ENCODE assay signal across 8 cellular contexts in genomic region chr14:71720978-71721624, GRCh38.
A peak's percentile ranks its signal among the peaks of the same experiment; 100 is the strongest.
DNase-seq lines count a peak whose midpoint lies in the region; ATAC-seq, FAIRE-seq and TF ChIP-seq lines count a peak whose summit lies in the region.

No MANE protein-coding gene starts in this region.

- peaks cover 6% of the 10 kb centered on the region for H3K36me3 ChIP-seq in bronchial epithelial cell (ENCODE audit: control insufficient read depth, insufficient read depth, low read length)

- peak; percentile 13 for DNase-seq in COLO668 (lab: John Stamatoyannopoulos, UW; ENCODE audit: unreplicated experiment)
- DNase-seq in GM20000 (ENCODE audit: low spot score): peak; percentile 18
- peak; percentile 40 for DNase-seq in NCI-H82 treated with DMSO at 0.1 percent for 48 hours (lab: John Stamatoyannopoulos, UW; ENCODE audit: unreplicated experiment)
- DNase-seq in bronchial epithelial cell (ENCODE audit: low read depth): peak; percentile 95
- no peak for DNase-seq in occipital lobe (lab: John Stamatoyannopoulos, UW)
- no peak for DNase-seq in retina

- H3K27me3 ChIP-seq in bronchial epithelial cell (ENCODE audit: control insufficient read depth, insufficient read depth, low read length): no peaks in the 10 kb centered on the region
- H3K27me3 ChIP-seq in layer of hippocampus (ENCODE audit: control insufficient read depth, insufficient read depth, low read length): no peaks in the 10 kb centered on the region

- H3K4me3 ChIP-seq in bronchial epithelial cell (ENCODE audit: low read depth, low read length): no peak overlapping the region

- ATAC-seq in GM19467 (IDR thresholded peaks at IDR 0.05; ENCODE audit: unreplicated experiment): no peak

- peak; percentile 28 for FAIRE-seq in bronchial epithelial cell (lab: Jason Lieb, UNC)

- peak overlapping the region; percentile 13 for H3K27ac ChIP-seq in layer of hippocampus (ENCODE audit: low read depth, low read length)

- peak; percentile 21 for TF ChIP-seq CTCF in GM20000 (IDR thresholded peaks at IDR 0.05; ENCODE audit: extremely low read depth, missing control alignments)
- peak; percentile 77 for TF ChIP-seq CTCF in bronchial epithelial cell (IDR thresholded peaks at IDR 0.05; ENCODE audit: insufficient read depth, low read length, severe bottlenecking)

Comparison
In these comparisons a context has a peak if more than half of its experiments do, and no peak if none do; other contexts are left out.
1. DNase-seq: peak in COLO668 (single experiment), GM20000 (single experiment), NCI-H82 treated with DMSO at 0.1 percent for 48 hours (single experiment) and bronchial epithelial cell (single experiment); none in occipital lobe (single experiment) and retina (single experiment).